18 cellular contexts compared by ENCODE assay signal in the genomic region with DNA sequence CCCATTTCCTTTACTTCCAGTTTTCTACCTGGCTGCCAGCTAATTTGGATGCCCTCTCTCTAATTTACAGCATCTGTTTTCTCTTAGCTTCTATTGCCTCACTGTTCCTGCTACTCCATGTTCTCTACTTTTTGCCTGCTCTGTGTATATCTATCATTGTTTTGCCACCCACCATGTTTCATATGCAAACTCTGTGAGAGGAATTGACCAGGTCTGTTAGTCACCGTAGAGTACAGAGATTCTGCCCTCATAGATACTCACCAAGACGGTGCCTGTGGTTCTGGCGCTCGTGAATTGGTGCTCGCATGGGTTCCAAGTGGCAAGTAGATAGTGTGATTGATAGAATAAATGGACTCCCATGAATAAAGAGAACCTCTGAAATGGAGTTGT.
A peak's percentile ranks its signal among the peaks of the same experiment; 100 is the strongest.
DNase-seq lines count a peak whose midpoint lies in the region; ATAC-seq and TF ChIP-seq lines count a peak whose summit lies in the region.
"Had no signal": no experiment of that assay in that cellular context is flagged by ENCODE, and none has a peak within 500 bp of the region (broad histone marks: within the 10 kb centered on the region; RNA-seq: fewer than 3 reads in every experiment).

No MANE protein-coding gene starts in this region.

- peaks cover 12% of the 10 kb centered on the region for H3K4me1 Mint-ChIP-seq in stimulated activated memory B cell treated with anti-CD40 and anti-IgM and Interleukin-4, amounts not matched to agents 10 μg/mL and 1 μg/mL and 100 μg/mL, for 72 hours
- H3K4me1 Mint-ChIP-seq in endodermal cell: no peaks in the 10 kb centered on the region
- H3K4me1 Mint-ChIP-seq: CD8-positive, alpha-beta memory T cell had no signal

- H3K36me3 Mint-ChIP-seq in stimulated activated memory B cell treated with anti-CD40 and anti-IgM and Interleukin-4, amounts not matched to agents 10 μg/mL and 1 μg/mL and 100 μg/mL, for 72 hours: no peaks in the 10 kb centered on the region
- no peaks in the 10 kb centered on the region for H3K36me3 Mint-ChIP-seq in endodermal cell (ENCODE audit: low read depth)
- H3K36me3 Mint-ChIP-seq: CD8-positive, alpha-beta memory T cell had no signal

- no peak overlapping the region for H3K9ac ChIP-seq in endodermal cell (ENCODE audit: extremely low read depth, low read length, poor library complexity, severe bottlenecking)
- H3K9ac ChIP-seq: SK-N-SH had no signal

- TF ChIP-seq CTCF in endodermal cell (conservative IDR thresholded peaks at IDR 0.05): no peak

- 61 to 75% methylated on average over 3 to 5 of the region's 5 CpGs for WGBS in endodermal cell (ENCODE audit: insufficient coverage in 1 of 2, insufficient read length in 1 of 2), 2 experiments

- DNase-seq in endodermal cell: no peak
- DNase-seq in amniotic stem cell (lab: John Stamatoyannopoulos, UW): no peak
- DNase-seq in glomerular visceral epithelial cell (ENCODE audit: extremely low spot score): no peak
- DNase-seq in NCI-H2227 (lab: John Stamatoyannopoulos, UW; ENCODE audit: unreplicated experiment): no peak
- DNase-seq: activated CD4-positive, CD25-positive, alpha-beta regulatory T cell; CD8-positive, alpha-beta memory T cell; colonic mucosa; mesenchymal stem cell; NCI-H146; NCI-H748 treated with DMSO at 0.1 percent for 48 hours; occipital lobe; SK-N-SH; spleen; thyroid gland had no signal

- no peaks in the 10 kb centered on the region for H3K36me3 ChIP-seq in endodermal cell (ENCODE audit: control insufficient read depth, insufficient read depth, low read length)
- H3K36me3 ChIP-seq: colonic mucosa, spleen, thyroid gland had no signal

- H3K9me3 ChIP-seq in endodermal cell (ENCODE audit: control insufficient read depth, low read length): peaks cover 25% of the 10 kb centered on the region
- H3K9me3 ChIP-seq: colonic mucosa, SK-N-SH, thyroid gland had no signal

- peak overlapping the region; percentile 79 for H3K27ac Mint-ChIP-seq in stimulated activated memory B cell treated with anti-CD40 and anti-IgM and Interleukin-4, amounts not matched to agents 10 μg/mL and 1 μg/mL and 100 μg/mL, for 72 hours
- no peak overlapping the region for H3K27ac Mint-ChIP-seq in endodermal cell
- H3K27ac Mint-ChIP-seq: CD8-positive, alpha-beta memory T cell had no signal

- H3K27ac ChIP-seq in endodermal cell (ENCODE audit: low read depth, low read length): no peak overlapping the region
- H3K27ac ChIP-seq: colonic mucosa, thyroid gland had no signal

- H3K27me3 ChIP-seq in endodermal cell (ENCODE audit: control insufficient read depth, insufficient read depth, low read length, poor library complexity, severe bottlenecking): no peaks in the 10 kb centered on the region
- H3K27me3 ChIP-seq: colonic mucosa, spleen, thyroid gland had no signal

- peak overlapping the region; percentile 59 for H3K4me3 Mint-ChIP-seq in stimulated activated memory B cell treated with anti-CD40 and anti-IgM and Interleukin-4, amounts not matched to agents 10 μg/mL and 1 μg/mL and 100 μg/mL, for 72 hours
- H3K4me3 Mint-ChIP-seq in endodermal cell: no peak overlapping the region
- H3K4me3 Mint-ChIP-seq: CD8-positive, alpha-beta memory T cell had no signal

- ATAC-seq in GM19324 (IDR thresholded peaks at IDR 0.05; ENCODE audit: low FRiP score, unreplicated experiment) (peak; percentile 10), HG02571 (IDR thresholded peaks at IDR 0.05; ENCODE audit: unreplicated experiment) (peak; percentile 55), HG03135 (IDR thresholded peaks at IDR 0.05; ENCODE audit: unreplicated experiment) (peak; percentile 48)
- peak; percentile 70 for ATAC-seq in stimulated activated memory B cell treated with anti-CD40 and anti-IgM and Interleukin-4, amounts not matched to agents 10 μg/mL and 1 μg/mL and 100 μg/mL, for 72 hours

- no peaks in the 10 kb centered on the region for H3K9me3 Mint-ChIP-seq in stimulated activated memory B cell treated with anti-CD40 and anti-IgM and Interleukin-4, amounts not matched to agents 10 μg/mL and 1 μg/mL and 100 μg/mL, for 72 hours
- H3K9me3 Mint-ChIP-seq in endodermal cell: no peaks in the 10 kb centered on the region

- H3K27me3 Mint-ChIP-seq in stimulated activated memory B cell treated with anti-CD40 and anti-IgM and Interleukin-4, amounts not matched to agents 10 μg/mL and 1 μg/mL and 100 μg/mL, for 72 hours: no peaks in the 10 kb centered on the region
- no peaks in the 10 kb centered on the region for H3K27me3 Mint-ChIP-seq in endodermal cell (ENCODE audit: insufficient read depth)
- H3K27me3 Mint-ChIP-seq: CD8-positive, alpha-beta memory T cell had no signal

- no peaks in the 10 kb centered on the region for H3K4me1 ChIP-seq in endodermal cell (ENCODE audit: control insufficient read depth, insufficient read depth, low read length)
- H3K4me1 ChIP-seq: colonic mucosa, spleen, thyroid gland had no signal

- H3K4me3 ChIP-seq in endodermal cell (ENCODE audit: low read length): no peak overlapping the region
- H3K4me3 ChIP-seq: colonic mucosa, thyroid gland had no signal

Comparison
In these comparisons a context has a peak if more than half of its experiments do, and no peak if none do; other contexts are left out.
1. ATAC-seq: peak in every context shown above with its lines; median percentile 70 in stimulated activated memory B cell treated with anti-CD40 and anti-IgM and Interleukin-4, amounts not matched to agents 10 μg/mL and 1 μg/mL and 100 μg/mL, for 72 hours; 55 in HG02571; 48 in HG03135; 10 in GM19324.